ENCODE assay signal across 11 cellular contexts in the genomic region with DNA sequence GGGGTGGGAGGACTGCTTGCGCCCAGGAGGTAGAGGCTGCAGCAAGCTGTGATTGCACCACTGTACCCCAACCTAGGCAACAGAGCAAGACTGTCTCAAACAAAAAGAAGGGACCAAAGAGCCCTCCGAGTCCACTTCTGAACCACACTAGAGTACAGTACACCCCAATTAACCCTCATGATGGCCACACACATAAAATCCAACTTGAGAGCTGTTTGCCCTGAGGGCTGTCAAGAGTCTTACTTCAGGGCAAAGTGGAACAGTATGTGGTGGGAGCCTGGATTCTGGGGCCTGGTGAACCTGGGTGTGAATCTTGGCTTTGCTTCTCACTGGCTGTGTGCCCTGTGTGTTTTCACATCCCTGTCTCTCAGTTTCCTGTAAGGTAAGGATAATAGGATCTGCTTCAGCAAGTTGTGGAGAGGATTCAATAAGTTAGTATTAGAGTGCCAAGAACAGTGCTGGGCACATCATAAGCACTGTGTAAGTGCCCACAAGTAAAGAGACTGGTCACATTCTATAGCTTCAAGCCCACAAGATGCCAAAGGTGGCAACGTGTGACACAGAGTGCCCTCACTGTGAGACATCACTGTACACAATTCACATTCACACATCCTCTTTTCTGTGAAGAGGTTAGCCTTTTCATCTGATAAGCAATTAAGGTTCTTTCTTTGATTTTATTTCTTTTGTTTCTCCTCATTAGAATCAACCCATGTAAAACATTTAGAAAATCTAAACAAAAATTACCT. TPM values are rescaled to one million over a fixed set of nuclear protein-coding genes. Genes with fewer than 3 reads are reported as not detected.
DNase-seq lines count a peak whose midpoint lies in the region; ATAC-seq, FAIRE-seq and TF ChIP-seq lines count a peak whose summit lies in the region.
"Had no signal": no experiment of that assay in that cellular context is flagged by ENCODE, and none has a peak within 500 bp of the region (broad histone marks: within the 10 kb centered on the region; RNA-seq: fewer than 3 reads in every experiment).

No MANE protein-coding gene starts in this region.

- H3K27me3 ChIP-seq in CD4-positive, alpha-beta T cell (ENCODE audit: control insufficient read depth, insufficient read depth, low read length): no peaks in the 10 kb centered on the region
- H3K27me3 ChIP-seq in GM12878 (replicated peaks in 1 of 2; ENCODE audit: control insufficient read depth in 2 of 2, insufficient read depth in 2 of 2, low read length in 1 of 2) (no peaks in the 10 kb centered on the region), SJCRH30 (no peaks in the 10 kb centered on the region), BE2C (peaks cover 11% of the 10 kb centered on the region; the same call in 1 of the 2 replicates), ascending aorta (no peaks in the 10 kb centered on the region)
- H3K27me3 ChIP-seq: upper lobe of left lung had no signal

- peak overlapping the region; percentile 89 for H3K27ac ChIP-seq in CD4-positive, alpha-beta T cell (ENCODE audit: low read depth, low read length)
- H3K27ac ChIP-seq in GM12878 (ENCODE audit: control insufficient read depth, insufficient read depth): no peak overlapping the region
- H3K27ac ChIP-seq in SJCRH30: no peak overlapping the region
- no peak overlapping the region for H3K27ac ChIP-seq in ascending aorta
- H3K27ac ChIP-seq: epithelial cell of prostate, upper lobe of left lung had no signal

- H3K36me3 ChIP-seq in GM12878 (ENCODE audit: control insufficient read depth in 2 of 2, insufficient read depth in 2 of 2, low read length in 1 of 2) (no peaks in the 10 kb centered on the region), SJCRH30 (no peaks in the 10 kb centered on the region), BE2C (no peaks in the 10 kb centered on the region), ascending aorta (no peaks in the 10 kb centered on the region)
- H3K36me3 ChIP-seq: upper lobe of left lung had no signal

- no peak for TF ChIP-seq RAD21 in GM12878 (IDR thresholded peaks at IDR 0.05; ENCODE audit: insufficient read depth, low read depth, low read length)

- H3K4me1 Mint-ChIP-seq in CD4-positive, alpha-beta T cell (ENCODE audit: low read depth): peaks cover 97% of the 10 kb centered on the region

- DNase-seq in CD4-positive, alpha-beta T cell: peak in 2 of 10 experiments; percentile 32 to 36
- peak; percentile 17 for DNase-seq in NCI-H69 (lab: John Stamatoyannopoulos, UW)
- DNase-seq in GM12878 (ENCODE audit: low read depth, low spot score): no peak
- DNase-seq in SJCRH30: no peak
- no peak for DNase-seq in BE2C
- no peak for DNase-seq in HPDE6-E6E7 (ENCODE audit: extremely low spot score)
- DNase-seq in ascending aorta (ENCODE audit: low spot score in 2 of 2): no peak
- DNase-seq: NCI-H446, upper lobe of left lung had no signal

- no peak overlapping the region for H3K4me2 ChIP-seq in GM12878 (ENCODE audit: control insufficient read depth, insufficient read depth)

- H3K27me3 Mint-ChIP-seq in CD4-positive, alpha-beta T cell: no peaks in the 10 kb centered on the region

- H3K4me3 ChIP-seq in GM12878 (no peak overlapping the region), SJCRH30 (no peak overlapping the region), BE2C (ENCODE audit: low read depth, low read length) (no peak overlapping the region), ascending aorta (no peak overlapping the region)
- H3K4me3 ChIP-seq: upper lobe of left lung had no signal

- no peak overlapping the region for H3K9ac ChIP-seq in GM12878 (ENCODE audit: control insufficient read depth, insufficient read depth, low read length)

- CTCF ChIA-PET in CD4-positive, alpha-beta T cell (lab: Charles Lee): interaction anchor here (0.9 to 3.3 kb wide), 6 partner anchors 16 to 86 kb away, joined by 3 to 11 read pairs (median 4); no protein-coding TSS in a partner anchor
- CTCF ChIA-PET in GM12878 (lab: Yijun Ruan, JAX): interaction anchor here (0.6 to 2.1 kb wide), 7 partner anchors 8 to 86 kb away, joined by 3 to 8 read pairs (median 4); no protein-coding TSS in a partner anchor

- in situ Hi-C loops in GM12878 (cut with MboI): no loop called here

- SMC1A ChIA-PET in GM12878 (lab: Charles Lee; ENCODE audit: uncharacterized antibody, unreplicated experiment): interaction anchor here (0.9 to 6.4 kb wide), 16 partner anchors 10 to 456 kb away, joined by 3 to 44 read pairs (median 4); no protein-coding TSS in a partner anchor

- H2AFZ ChIP-seq in GM12878 (ENCODE audit: control insufficient read depth, low read depth, low read length): no peak overlapping the region

- H3K4me1 ChIP-seq in GM12878 (ENCODE audit: control insufficient read depth, insufficient read depth, low read length) (peaks cover 29% of the 10 kb centered on the region), SJCRH30 (no peaks in the 10 kb centered on the region), BE2C (no peaks in the 10 kb centered on the region; the same call in 1 of the 2 replicates), ascending aorta (no peaks in the 10 kb centered on the region)
- H3K4me1 ChIP-seq: upper lobe of left lung had no signal

- intact Hi-C loops in CD4-positive, alpha-beta T cell (cut with DNase I, micrococcal nuclease): loop anchor here (2.0 to 10.0 kb wide), 4 partner anchors 14 to 64 kb away; a partner anchor contains a TSS
- intact Hi-C loops in GM12878 (cut with micrococcal nuclease; ENCODE audit: unreplicated experiment) (loop anchor here (5.0 kb wide), 1 partner anchor 51 kb away; a partner anchor contains a TSS), ascending aorta (cut with DNase I) (no loop called here)

- no peak for FAIRE-seq in GM12878 (lab: Jason Lieb, UNC)

- TF ChIP-seq POLR2A in GM12878 (IDR thresholded peaks at IDR 0.05; ENCODE audit: low read depth, low read length): no peak

- POLR2A ChIA-PET in CD4-positive, alpha-beta T cell (lab: Charles Lee): interaction anchor here (0.6 to 14.8 kb wide), 19 partner anchors 8 to 86 kb away, joined by 3 to 216 read pairs (median 9); a partner anchor contains a TSS
- POLR2A ChIA-PET in GM12878 (lab: Charles Lee): interaction anchor here (1.1 to 1.4 kb wide), 2 partner anchors 9 to 123 kb away, joined by 3 read pairs; no protein-coding TSS in a partner anchor

- peak; percentile 48 to 52; a peak in 1 of 4 replicates for TF ChIP-seq EP300 in GM12878 (IDR thresholded peaks at IDR 0.05; ENCODE audit: borderline replicate concordance in 1 of 2, control insufficient read depth in 1 of 2, low read depth in 2 of 2, low read length in 2 of 2)

- peak overlapping the region; percentile 65 for H3K4me3 Mint-ChIP-seq in CD4-positive, alpha-beta T cell

- no peaks in the 10 kb centered on the region for H3K9me3 Mint-ChIP-seq in CD4-positive, alpha-beta T cell

- TF ChIP-seq CTCF in CD4-positive, alpha-beta T cell (IDR thresholded peaks at IDR 0.05): no peak
- TF ChIP-seq CTCF in GM12878 (IDR thresholded peaks at IDR 0.05 in 2 of 3, conservative IDR thresholded peaks at IDR 0.05 in 1 of 3; ENCODE audit: control insufficient read depth in 2 of 3, extremely low read depth in 1 of 3, insufficient read depth in 1 of 3, low read depth in 3 of 3, low read length in 3 of 3) (no peak), BE2C (IDR thresholded peaks at IDR 0.05; ENCODE audit: low read depth, low read length) (no peak), ascending aorta (IDR thresholded peaks at IDR 0.05) (no peak)

- ATAC-seq in CD4-positive, alpha-beta T cell (ENCODE audit: poor library complexity): peak; percentile 8
- ATAC-seq in GM18867 (IDR thresholded peaks at IDR 0.05; ENCODE audit: unreplicated experiment) (peak; percentile 50), GM12878 (peak; percentile 76)

- no peaks in the 10 kb centered on the region for H3K79me2 ChIP-seq in GM12878 (ENCODE audit: control insufficient read depth, insufficient read depth, low read length)

- H3K36me3 Mint-ChIP-seq in CD4-positive, alpha-beta T cell (ENCODE audit: low read depth): peaks cover 87% of the 10 kb centered on the region

- 62% methylated on average over 3 of the region's 3 CpGs for WGBS in GM12878 (ENCODE audit: insufficient coverage, insufficient replicate concordance, low lambda C conversion rate, missing lambda C conversion rate)

- no peaks in the 10 kb centered on the region for H4K20me1 ChIP-seq in GM12878 (ENCODE audit: control insufficient read depth, insufficient read depth)

- BruUV-seq in GM12878 (replicated peaks; lab: Mats Ljungman, UMichigan): no TSS peak

- peak overlapping the region; percentile 92 for H3K27ac Mint-ChIP-seq in CD4-positive, alpha-beta T cell

- RAD21 ChIA-PET in GM12878 (lab: Charles Lee; ENCODE audit: unreplicated experiment): interaction anchor here (0.5 to 2.0 kb wide), 7 partner anchors 8 to 230 kb away, joined by 3 to 5 read pairs (median 3); no protein-coding TSS in a partner anchor

- no peaks in the 10 kb centered on the region for H3K9me3 ChIP-seq in CD4-positive, alpha-beta T cell (ENCODE audit: control insufficient read depth, low read length)
- H3K9me3 ChIP-seq in GM12878 (replicated peaks; ENCODE audit: control insufficient read depth, insufficient read depth, low read length) (no peaks in the 10 kb centered on the region), SJCRH30 (replicated peaks) (no peaks in the 10 kb centered on the region), BE2C (no peaks in the 10 kb centered on the region), ascending aorta (no peaks in the 10 kb centered on the region)
- H3K9me3 ChIP-seq: upper lobe of left lung had no signal

TF ChIP-seq in GM12878, 131 proteins besides CTCF, POLR2A, EP300 and RAD21 (continues in another document):
- TF ChIP-seq HDGF (IDR thresholded peaks at IDR 0.05) (no peak), MXI1 (IDR thresholded peaks at IDR 0.05; ENCODE audit: low read depth, low read length) (no peak)

RNA-seq across cellular contexts. Expression of a gene that starts 52.1 kb away (rescaled TPM):
- total RNA-seq in CD4-positive, alpha-beta T cell: 100 to 1,000 TPM; 409 to 438 TPM
- 14.4 and 16.8 TPM in 2 replicates for total RNA-seq in GM12878 (2013; cell fraction: nucleolus; rRNA removed)
- 22.7 and 23.9 TPM in 2 replicates for total RNA-seq in GM12878 (2014; rRNA removed)
- 24.3 and 24.5 TPM in 2 replicates for total RNA-seq in GM12878 (2014; rRNA removed; fragmentation: Illumina TruSeq; extraction: Trizol)
- 18.0 and 18.4 TPM in 2 replicates for total RNA-seq in GM12878 (2021)
- polyA plus RNA-seq in GM12878 (2011; ENCODE audit: low read depth): 8.4 TPM
- polyA plus RNA-seq in GM12878 (2011; rRNA removed): 10.4 and 12.7 TPM in 2 replicates
- 9.4 and 10.7 TPM in 2 replicates for polyA plus RNA-seq in GM12878 (2011; cell fraction: cytosol; rRNA removed)
- polyA plus RNA-seq in GM12878 (2011; cell fraction: nucleus; rRNA removed): 7.4 and 9.6 TPM in 2 replicates
- 10.2 and 12.1 TPM in 2 replicates for polyA plus RNA-seq in GM12878 (2012)
- 38.1 and 53.6 TPM in 2 replicates for polyA plus RNA-seq in GM12878 (2014; fragmentation: Illumina TruSeq; extraction: Trizol)
- 10 to 100 TPM; 10.2 to 10.5 TPM for polyA plus RNA-seq in GM12878 (2014; fragmentation: Nextera tagmentation; extraction: Ambion mirVana)
- polyA plus RNA-seq in GM12878 (2014; rRNA removed): 14.9 and 20.5 TPM in 2 replicates
- 10 to 100 TPM; 16.7 to 23.5 TPM for polyA plus RNA-seq in GM12878 (2016; fragmentation: Nextera tagmentation; extraction: Ambion mirVana)
- 15.9 and 18.7 TPM in 2 replicates for polyA minus RNA-seq in GM12878 (2011; rRNA and poly(A)+ RNA removed)
- polyA minus RNA-seq in GM12878 (2011; cell fraction: cytosol; rRNA and poly(A)+ RNA removed): 2.7 and 3.7 TPM in 2 replicates
- polyA minus RNA-seq in GM12878 (2011; cell fraction: nucleus; rRNA and poly(A)+ RNA removed): 6.0 and 11.5 TPM in 2 replicates
- 83.9 and 84.4 TPM in 2 replicates for total RNA-seq in SJCRH30 (2014; rRNA removed; shearing (Covaris generic))
- not detected for polyA plus RNA-seq in BE2C (2012; ENCODE audit: insufficient read depth, insufficient read length, low read depth)
- not detected for total RNA-seq in ascending aorta

Comparison
In these comparisons a context has a peak if more than half of its experiments do, and no peak if none do; other contexts are left out.
1. ATAC-seq: peak in every context shown above with its lines; median percentile 76 in GM12878; 50 in GM18867; 8 in CD4-positive, alpha-beta T cell.
2. RNA of a gene that starts 52.1 kb away (total RNA-seq): 409 to 438 TPM in CD4-positive, alpha-beta T cell, 83.9 to 84.4 TPM in SJCRH30 and 14.4 to 24.5 TPM in GM12878; not detected in ascending aorta (single experiment); every median in the first group is over 10 times any median in the second.